ENCODE assay signal across 16 cellular contexts in genomic region chr11:26827567-26828037, GRCh38.
DNase-seq lines count a peak whose midpoint lies in the region; ATAC-seq and TF ChIP-seq lines count a peak whose summit lies in the region.
"Had no signal": no experiment of that assay in that cellular context is flagged by ENCODE, and none has a peak within 500 bp of the region (broad histone marks: within the 10 kb centered on the region; RNA-seq: fewer than 3 reads in every experiment).

No MANE protein-coding gene starts in this region.

- DNase-seq in hepatic stellate cell (ENCODE audit: low spot score) (peak; percentile 27), cerebellar cortex (ENCODE audit: low spot score) (no peak), prostate gland (ENCODE audit: low spot score) (no peak), NCI-H1417 (lab: John Stamatoyannopoulos, UW) (no peak)
- no peak for DNase-seq in activated T-cell treated with anti-CD3 and anti-CD28 coated beads, Interleukin-2, amount 50 U/mL, for 24 hours
- DNase-seq: gastrocnemius medialis; H9; lower lobe of right lung; stimulated activated CD8-positive, alpha-beta memory T cell treated with anti-CD3 and anti-CD28 coated beads, Interleukin-4, amount 100 ng/mL, for 48 hours had no signal

- H3K9me3 ChIP-seq in prostate gland: no peaks in the 10 kb centered on the region
- H3K9me3 ChIP-seq: gastrocnemius medialis had no signal

- no peaks in the 10 kb centered on the region for H3K4me1 Mint-ChIP-seq in activated T-cell treated with anti-CD3 and anti-CD28 coated beads, Interleukin-2, amount 50 U/mL, for 24 hours (ENCODE audit: low read depth)
- H3K4me1 Mint-ChIP-seq: B cell, H9 had no signal

- H3K4me1 ChIP-seq in rectal smooth muscle tissue (ENCODE audit: control insufficient read depth, insufficient read depth, low read length) (peaks cover 18% of the 10 kb centered on the region), prostate gland (replicated peaks) (no peaks in the 10 kb centered on the region)
- H3K4me1 ChIP-seq: gastrocnemius medialis, lower lobe of right lung had no signal

- H3K27me3 ChIP-seq in rectal smooth muscle tissue (ENCODE audit: control insufficient read depth, insufficient read depth, low read length) (no peaks in the 10 kb centered on the region), prostate gland (replicated peaks; ENCODE audit: insufficient read depth) (no peaks in the 10 kb centered on the region)
- H3K27me3 ChIP-seq: gastrocnemius medialis had no signal

- 57% methylated on average over 9 of the region's 9 CpGs for WGBS in prostate gland

- H3K36me3 ChIP-seq in rectal smooth muscle tissue (ENCODE audit: control insufficient read depth, insufficient read depth, low read length): no peaks in the 10 kb centered on the region
- H3K36me3 ChIP-seq in prostate gland: no peaks in the 10 kb centered on the region
- H3K36me3 ChIP-seq: gastrocnemius medialis, lower lobe of right lung had no signal

- peaks cover 15% of the 10 kb centered on the region for H3K9me3 Mint-ChIP-seq in activated T-cell treated with anti-CD3 and anti-CD28 coated beads, Interleukin-2, amount 50 U/mL, for 24 hours

- H3K4me3 ChIP-seq in rectal smooth muscle tissue (ENCODE audit: low read length) (no peak overlapping the region), prostate gland (no peak overlapping the region)
- H3K4me3 ChIP-seq: gastrocnemius medialis, lower lobe of right lung, SK-N-MC had no signal

- no peak for TF ChIP-seq POLR2A in prostate gland (IDR thresholded peaks at IDR 0.05)

- no peaks in the 10 kb centered on the region for H3K36me3 Mint-ChIP-seq in activated T-cell treated with anti-CD3 and anti-CD28 coated beads, Interleukin-2, amount 50 U/mL, for 24 hours (ENCODE audit: low read depth)
- H3K36me3 Mint-ChIP-seq: activated naive CD8-positive, alpha-beta T cell had no signal

- H3K27ac Mint-ChIP-seq in activated T-cell treated with anti-CD3 and anti-CD28 coated beads, Interleukin-2, amount 50 U/mL, for 24 hours: no peak overlapping the region
- H3K27ac Mint-ChIP-seq: activated naive CD8-positive, alpha-beta T cell; B cell; dendritic cell treated with granulocyte-macrophage colony-stimulating factor and Interleukin-4, amounts not matched to agents 40 ng/mL and 50 ng/mL, for 4 days; H9 had no signal

- ATAC-seq in GM18511 (IDR thresholded peaks at IDR 0.05; ENCODE audit: unreplicated experiment): peak; percentile 61
- peak; percentile 85 for ATAC-seq in SK-N-SH treated with all-trans-retinoic acid at 6 μM for 48 hours
- ATAC-seq: gastrocnemius medialis had no signal

- no peak overlapping the region for H3K4me3 Mint-ChIP-seq in activated T-cell treated with anti-CD3 and anti-CD28 coated beads, Interleukin-2, amount 50 U/mL, for 24 hours
- H3K4me3 Mint-ChIP-seq: activated naive CD8-positive, alpha-beta T cell; B cell; dendritic cell treated with granulocyte-macrophage colony-stimulating factor and Interleukin-4, amounts not matched to agents 40 ng/mL and 50 ng/mL, for 4 days; H9 had no signal

- intact Hi-C loops in prostate gland (cut with DNase I): no loop called here

- H3K27ac ChIP-seq in rectal smooth muscle tissue (ENCODE audit: low read depth, low read length) (peak overlapping the region; percentile 41), prostate gland (no peak overlapping the region)
- H3K27ac ChIP-seq: gastrocnemius medialis, lower lobe of right lung, SK-N-MC had no signal

- no peak for TF ChIP-seq CTCF in prostate gland (IDR thresholded peaks at IDR 0.05)

- no peaks in the 10 kb centered on the region for H3K27me3 Mint-ChIP-seq in activated T-cell treated with anti-CD3 and anti-CD28 coated beads, Interleukin-2, amount 50 U/mL, for 24 hours
- H3K27me3 Mint-ChIP-seq: activated naive CD8-positive, alpha-beta T cell; B cell; dendritic cell treated with granulocyte-macrophage colony-stimulating factor and Interleukin-4, amounts not matched to agents 40 ng/mL and 50 ng/mL, for 4 days had no signal

- no peak overlapping the region for H3K9ac ChIP-seq in rectal smooth muscle tissue (ENCODE audit: low read length)

TF ChIP-seq in SK-N-SH treated with all-trans-retinoic acid at 6 μM for 48 hours, 23 proteins besides CTCF, POLR2A, EP300 and RAD21:
- TF ChIP-seq TOX (CRISPR knock-in tag; IDR thresholded peaks at IDR 0.05; ENCODE audit: borderline replicate concordance) (0 out of 2 replicates have a peak, but pooled peaks have one; percentile 16), GLIS3 (CRISPR knock-in tag; IDR thresholded peaks at IDR 0.05) (peak; percentile 74; the same call in 1 of the 2 replicates), ZC3H10 (CRISPR knock-in tag; IDR thresholded peaks at IDR 0.05) (no peak), ZNF8 (CRISPR knock-in tag; IDR thresholded peaks at IDR 0.05) (no peak), OSR1 (CRISPR knock-in tag; IDR thresholded peaks at IDR 0.05) (no peak), ZFP3 (CRISPR knock-in tag; IDR thresholded peaks at IDR 0.05) (peak; percentile 82), CREB5 (CRISPR knock-in tag; IDR thresholded peaks at IDR 0.05; ENCODE audit: low read depth) (peak; percentile 85; the same call in 1 of the 2 replicates), ISL1 (CRISPR knock-in tag; IDR thresholded peaks at IDR 0.05) (peak; percentile 86), TCF4 (CRISPR knock-in tag; IDR thresholded peaks at IDR 0.05; ENCODE audit: borderline replicate concordance) (peak; percentile 58; the same call in 1 of the 2 replicates), SNAI2 (CRISPR knock-in tag; IDR thresholded peaks at IDR 0.05) (peak; percentile 78; the same call in 1 of the 2 replicates), PATZ1 (CRISPR knock-in tag; IDR thresholded peaks at IDR 0.05; ENCODE audit: borderline replicate concordance) (no peak)
